In the genomic region with DNA sequence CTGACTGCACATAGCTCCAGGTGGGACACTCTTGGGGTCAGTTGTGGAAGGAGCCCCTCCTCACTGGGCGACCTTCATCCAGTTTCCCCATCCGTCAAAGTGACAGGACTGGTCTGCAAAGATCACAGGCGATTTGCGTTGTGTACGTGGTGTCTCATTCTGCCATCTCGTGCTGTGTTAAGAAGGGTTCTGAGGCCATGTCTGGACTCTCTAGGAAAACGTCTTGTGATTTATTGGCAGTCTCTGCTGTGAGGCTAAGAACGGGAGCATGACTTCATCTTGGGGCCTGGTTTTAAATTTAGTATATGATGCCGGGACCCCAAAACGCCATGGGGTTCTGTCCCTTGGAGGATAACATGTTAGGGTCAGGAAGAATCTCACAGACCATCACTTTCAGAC, we compare ENCODE assay signal across 24 cellular contexts.
DNase-seq lines count a peak whose midpoint lies in the region; ATAC-seq, FAIRE-seq and TF ChIP-seq lines count a peak whose summit lies in the region.
"Had no signal": no experiment of that assay in that cellular context is flagged by ENCODE, and none has a peak within 500 bp of the region (broad histone marks: within the 10 kb centered on the region; RNA-seq: fewer than 3 reads in every experiment).

No MANE protein-coding gene starts in this region.

- no peak for ATAC-seq in Right ventricle myocardium superior (ENCODE audit: poor library complexity)
- ATAC-seq in K562: no peak
- no peak for ATAC-seq in GM18907 (IDR thresholded peaks at IDR 0.05; ENCODE audit: unreplicated experiment)
- no peak for ATAC-seq in activated CD8-positive, alpha-beta T cell treated with anti-CD3 and anti-CD28 coated beads, Interleukin-2, amount 10 ng/mL, durations not matched to agents 7 days and 5 days
- ATAC-seq: GM23338, PC-3, SK-N-SH treated with all-trans-retinoic acid at 6 μM for 48 hours had no signal

- POLR2A ChIA-PET in K562 (lab: Yijun Ruan, JAX): no interaction called here
- POLR2A ChIA-PET in activated CD8-positive, alpha-beta T cell treated with anti-CD3 and anti-CD28 coated beads, Interleukin-2, amount 10 ng/mL, durations not matched to agents 7 days and 5 days (lab: Charles Lee): no interaction called here

- no peak overlapping the region for H2AFZ ChIP-seq in K562 (ENCODE audit: low read depth, low read length)
- H2AFZ ChIP-seq: GM23338 had no signal

- H3K4me1 ChIP-seq in right atrium auricular region (peaks cover 0 to 52% of the 10 kb centered on the region in 2 donors), K562 (replicated peaks in 1 of 2; ENCODE audit: control insufficient read depth in 2 of 2, insufficient read depth in 2 of 2, low read length in 2 of 2) (peaks cover 37 to 71% of the 10 kb centered on the region in 2 experiments)

- DNase-seq in Right ventricle myocardium superior: peak; percentile 4
- DNase-seq in right atrium auricular region (ENCODE audit: low spot score): no peak
- DNase-seq in K562 (ENCODE audit: extremely low read depth in 1 of 4, low spot score in 3 of 4): no peak
- no peak for DNase-seq in type B pancreatic cell (ENCODE audit: extremely low spot score, unreplicated experiment)
- DNase-seq in activated CD8-positive, alpha-beta T cell treated with anti-CD3 and anti-CD28 coated beads, Interleukin-2, amount 10 ng/mL, durations not matched to agents 7 days and 5 days: no peak
- DNase-seq in germinal center (ENCODE audit: low spot score): no peak
- DNase-seq: ACHN; CD4-positive, alpha-beta T cell; Karpas-422; NCI-H1092; NCI-H1417 treated with DMSO at 0.1 percent for 48 hours; NCI-H1694 treated with DMSO at 0.1 percent for 48 hours; NCI-H345; NCI-H748 treated with DMSO at 0.1 percent for 48 hours; PC-3; SJCRH30 had no signal

- in situ Hi-C loops in K562 (cut with MboI): no loop called here

- BruUV-seq in K562 (replicated peaks; lab: Mats Ljungman, UMichigan): no TSS peak

- H3K27me3 ChIP-seq in right atrium auricular region: no peaks in the 10 kb centered on the region
- no peaks in the 10 kb centered on the region for H3K27me3 ChIP-seq in K562 (ENCODE audit: control insufficient read depth in 2 of 2, insufficient read depth in 2 of 2, low read length in 2 of 2)
- H3K27me3 ChIP-seq: SJCRH30 had no signal

- H3K36me3 Mint-ChIP-seq in nephron (ENCODE audit: low read depth) (peaks cover 26% of the 10 kb centered on the region), type B pancreatic cell (peaks cover 14% of the 10 kb centered on the region)
- no peaks in the 10 kb centered on the region for H3K36me3 Mint-ChIP-seq in activated CD8-positive, alpha-beta T cell treated with anti-CD3 and anti-CD28 coated beads, Interleukin-2, amount 10 ng/mL, durations not matched to agents 7 days and 5 days (ENCODE audit: low read depth)

- FAIRE-seq in K562 (lab: Jason Lieb, UNC): peak; percentile 40
- FAIRE-seq: D721Med, GM18507 had no signal

- H3K9me3 Mint-ChIP-seq in nephron: no peaks in the 10 kb centered on the region
- H3K9me3 Mint-ChIP-seq in type B pancreatic cell: no peaks in the 10 kb centered on the region
- no peaks in the 10 kb centered on the region for H3K9me3 Mint-ChIP-seq in activated CD8-positive, alpha-beta T cell treated with anti-CD3 and anti-CD28 coated beads, Interleukin-2, amount 10 ng/mL, durations not matched to agents 7 days and 5 days (ENCODE audit: insufficient read depth)
- H3K9me3 Mint-ChIP-seq: CD4-positive, alpha-beta T cell; GM23338 had no signal

- TF ChIP-seq RAD21 in K562 (CRISPR knock-in tag; conservative IDR thresholded peaks at IDR 0.05 in 1 of 2, IDR thresholded peaks at IDR 0.05 in 1 of 2): no peak

- no peaks in the 10 kb centered on the region for H3K36me3 ChIP-seq in right atrium auricular region
- H3K36me3 ChIP-seq in K562 (ENCODE audit: control insufficient read depth, insufficient read depth, low read length): peaks cover 51% of the 10 kb centered on the region; the same call in 1 of the 3 replicates

- WGBS in K562 (ENCODE audit: insufficient coverage, low coverage, missing lambda C conversion rate): 61% methylated on average over 10 of the region's 10 CpGs

- peaks cover 6% of the 10 kb centered on the region for H3K9me1 ChIP-seq in K562 (ENCODE audit: control insufficient read depth, insufficient read depth, low read length)

- H3K27ac Mint-ChIP-seq in nephron (peak overlapping the region; percentile 15 to 35 (median 28)), type B pancreatic cell (no peak overlapping the region)
- H3K27ac Mint-ChIP-seq in activated CD8-positive, alpha-beta T cell treated with anti-CD3 and anti-CD28 coated beads, Interleukin-2, amount 10 ng/mL, durations not matched to agents 7 days and 5 days: no peak overlapping the region
- H3K27ac Mint-ChIP-seq: CD4-positive, alpha-beta T cell; GM23338 had no signal

- TF ChIP-seq EP300 in K562 (IDR thresholded peaks at IDR 0.05; ENCODE audit: low read length): no peak

- peak overlapping the region in 2 of 3 experiments; percentile 12 to 35 for H3K4me3 Mint-ChIP-seq in nephron
- peak overlapping the region; percentile 41 for H3K4me3 Mint-ChIP-seq in type B pancreatic cell
- no peak overlapping the region for H3K4me3 Mint-ChIP-seq in activated CD8-positive, alpha-beta T cell treated with anti-CD3 and anti-CD28 coated beads, Interleukin-2, amount 10 ng/mL, durations not matched to agents 7 days and 5 days
- H3K4me3 Mint-ChIP-seq: CD4-positive, alpha-beta T cell; GM23338 had no signal

- intact Hi-C loops in Right ventricle myocardium superior (cut with DNase I) (no loop called here), K562 (cut with micrococcal nuclease) (no loop called here)

- CTCF ChIA-PET in K562 (lab: Yijun Ruan, JAX; ENCODE audit: low intra/inter-chr PET ratio): no interaction called here
- CTCF ChIA-PET in activated CD8-positive, alpha-beta T cell treated with anti-CD3 and anti-CD28 coated beads, Interleukin-2, amount 10 ng/mL, durations not matched to agents 7 days and 5 days (lab: Charles Lee): no interaction called here

- H3K4me3 ChIP-seq in right atrium auricular region: no peak overlapping the region
- no peak overlapping the region for H3K4me3 ChIP-seq in K562
- H3K4me3 ChIP-seq: GM23338, HAP-1, SJCRH30 had no signal

- no peak for TF ChIP-seq CTCF in right atrium auricular region (IDR thresholded peaks at IDR 0.05)
- TF ChIP-seq CTCF in K562 (IDR thresholded peaks at IDR 0.05 in 2 of 3, conservative IDR thresholded peaks at IDR 0.05 in 1 of 3; ENCODE audit: insufficient read depth in 2 of 3, low read depth in 1 of 3, low read length in 3 of 3): no peak
- no peak for TF ChIP-seq CTCF in nephron (IDR thresholded peaks at IDR 0.05; ENCODE audit: unreplicated experiment in 3 of 3)
- no peak for TF ChIP-seq CTCF in type B pancreatic cell (conservative IDR thresholded peaks at IDR 0.05)

- no peak for TF ChIP-seq POLR2A in K562 (conservative IDR thresholded peaks at IDR 0.05)

- no peaks in the 10 kb centered on the region for H3K9me3 ChIP-seq in right atrium auricular region
- H3K9me3 ChIP-seq in K562 (replicated peaks; ENCODE audit: control insufficient read depth, insufficient read depth, low read depth, low read length): no peaks in the 10 kb centered on the region
- H3K9me3 ChIP-seq: HAP-1, SJCRH30 had no signal

- peaks cover 92% of the 10 kb centered on the region for H3K79me2 ChIP-seq in K562 (ENCODE audit: control insufficient read depth, insufficient read depth, low read length)

- H3K4me1 Mint-ChIP-seq in nephron (peaks cover 80% of the 10 kb centered on the region), type B pancreatic cell (ENCODE audit: unreplicated experiment) (peaks cover 53% of the 10 kb centered on the region)
- H3K4me1 Mint-ChIP-seq in activated CD8-positive, alpha-beta T cell treated with anti-CD3 and anti-CD28 coated beads, Interleukin-2, amount 10 ng/mL, durations not matched to agents 7 days and 5 days (ENCODE audit: low read depth): no peaks in the 10 kb centered on the region

- no peak overlapping the region for H3K4me2 ChIP-seq in K562 (ENCODE audit: insufficient read depth, low read length)
- H3K4me2 ChIP-seq: GM23338 had no signal

- H3K27me3 Mint-ChIP-seq in nephron (ENCODE audit: low read depth): peaks cover 4% of the 10 kb centered on the region
- peaks cover 22% of the 10 kb centered on the region for H3K27me3 Mint-ChIP-seq in type B pancreatic cell
- H3K27me3 Mint-ChIP-seq in activated CD8-positive, alpha-beta T cell treated with anti-CD3 and anti-CD28 coated beads, Interleukin-2, amount 10 ng/mL, durations not matched to agents 7 days and 5 days (ENCODE audit: low read depth): peaks cover 35% of the 10 kb centered on the region

- no peak overlapping the region for H3K27ac ChIP-seq in right atrium auricular region
- H3K27ac ChIP-seq in K562 (ENCODE audit: extremely low read depth, low read depth, low read length): no peak overlapping the region
- H3K27ac ChIP-seq: 22Rv1 had no signal

- peaks cover 86% of the 10 kb centered on the region for H4K20me1 ChIP-seq in K562 (replicated peaks; ENCODE audit: control insufficient read depth, insufficient read depth, low read length)

- H3K9ac ChIP-seq in K562 (ENCODE audit: insufficient read depth in 1 of 2, low read depth in 2 of 2, low read length in 2 of 2): no peak overlapping the region

TF ChIP-seq in K562, 482 proteins besides CTCF, POLR2A, EP300 and RAD21 (continues in another document):
- peak; percentile 69 for TF ChIP-seq MEIS2 (IDR thresholded peaks at IDR 0.05; ENCODE audit: partially characterized antibody)
- TF ChIP-seq, protein P1, sequence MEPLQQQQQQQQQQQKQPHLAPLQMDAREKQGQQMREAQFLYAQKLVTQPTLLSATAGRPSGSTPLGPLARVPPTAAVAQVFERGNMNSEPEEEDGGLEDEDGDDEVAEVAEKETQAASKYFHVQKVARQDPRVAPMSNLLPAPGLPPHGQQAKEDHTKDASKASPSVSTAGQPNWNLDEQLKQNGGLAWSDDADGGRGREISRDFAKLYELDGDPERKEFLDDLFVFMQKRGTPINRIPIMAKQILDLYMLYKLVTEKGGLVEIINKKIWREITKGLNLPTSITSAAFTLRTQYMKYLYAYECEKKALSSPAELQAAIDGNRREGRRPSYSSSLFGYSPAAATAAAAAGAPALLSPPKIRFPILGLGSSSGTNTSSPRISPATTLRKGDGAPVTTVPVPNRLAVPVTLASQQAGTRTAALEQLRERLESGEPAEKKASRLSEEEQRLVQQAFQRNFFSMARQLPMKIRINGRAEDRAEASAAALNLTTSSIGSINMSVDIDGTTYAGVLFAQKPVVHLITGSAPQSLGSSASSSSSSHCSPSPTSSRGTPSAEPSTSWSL (CRISPR knock-in tag; IDR thresholded peaks at IDR 0.05; ENCODE audit: borderline replicate concordance): no peak
- TF ChIP-seq MTA3 (IDR thresholded peaks at IDR 0.05; ENCODE audit: borderline replicate concordance): no peak
- no peak for TF ChIP-seq HIVEP1 (CRISPR knock-in tag; IDR thresholded peaks at IDR 0.05)
- no peak for TF ChIP-seq ZFP1 (CRISPR knock-in tag; IDR thresholded peaks at IDR 0.05)
- no peak for TF ChIP-seq NEUROD1 (IDR thresholded peaks at IDR 0.05; ENCODE audit: borderline replicate concordance, low read depth, low read length, partially characterized antibody)

Comparison
In these comparisons a context has a peak if more than half of its experiments do, and no peak if none do; other contexts are left out.
1. H3K27ac Mint-ChIP-seq: peak in nephron (3 of 3); none in type B pancreatic cell (single experiment) and activated CD8-positive, alpha-beta T cell treated with anti-CD3 and anti-CD28 coated beads, Interleukin-2, amount 10 ng/mL, durations not matched to agents 7 days and 5 days (single experiment).